ENCODE assay signal across 8 cellular contexts in the genomic region with DNA sequence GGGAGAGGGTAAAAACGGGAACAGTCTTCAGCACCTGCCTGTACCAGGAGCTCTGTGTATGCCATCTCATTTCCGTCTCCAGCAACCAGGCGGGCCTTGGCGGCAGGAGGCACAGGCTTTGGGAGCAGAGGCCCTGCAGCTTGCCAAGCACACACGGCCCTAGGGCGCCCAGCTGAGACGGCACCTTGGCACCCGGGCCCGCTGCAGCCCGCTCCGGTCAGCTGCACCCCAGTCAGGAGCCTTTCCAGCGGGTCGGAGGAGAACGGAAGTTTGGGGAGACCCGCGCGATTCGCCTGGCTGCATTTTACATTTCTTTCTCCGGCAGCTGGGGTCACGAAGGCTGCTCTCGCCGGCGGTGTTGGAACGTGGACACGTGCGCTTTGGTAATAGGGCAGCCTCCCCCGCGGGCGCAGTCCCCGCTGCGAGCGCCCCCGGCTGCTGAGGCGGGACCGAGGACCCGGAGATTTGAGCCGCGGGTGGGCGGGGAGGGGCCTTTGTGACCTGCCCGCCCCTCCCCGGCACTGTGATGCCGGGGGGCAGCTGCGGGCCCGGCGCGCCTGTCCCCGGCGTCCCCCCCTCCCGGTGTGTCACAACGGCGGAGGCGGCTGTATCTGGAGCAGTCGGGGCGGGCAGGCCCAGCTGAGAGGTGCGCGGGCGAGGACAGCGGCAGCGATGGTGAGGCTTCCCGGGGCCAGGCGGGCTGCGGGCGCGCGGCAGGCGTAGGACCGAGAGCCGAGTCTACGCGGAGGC. TPM values are rescaled to one million over a fixed set of nuclear protein-coding genes. Genes with fewer than 3 reads are reported as not detected.
DNase-seq lines count a peak whose midpoint lies in the region; ATAC-seq and TF ChIP-seq lines count a peak whose summit lies in the region.

A gene (plus strand): TSS at position 616 of the 750 bp plus-strand sequence. CDS start 57 bp downstream, at position 673.

- peaks cover 53% of the 10 kb centered on the region for H4K20me1 ChIP-seq in BLaER1

- peak in 2 of 12 donors; percentile 2 to 23 for TF ChIP-seq CTCF in heart left ventricle (IDR thresholded peaks at IDR 0.05)

- 1 to 2% (median 1%) methylated on average over 28 to 70 of the region's 70 CpGs for WGBS in heart left ventricle, 4 donors
- no CpG with 5 or more reads among the region's 70 CpGs for WGBS in trophoblast cell (ENCODE audit: extremely low coverage, insufficient coverage, insufficient read length)

- H3K9ac ChIP-seq in BLaER1 = peak within 1 kb of the TSS; percentile 74
- H3K9ac ChIP-seq in trophoblast cell (ENCODE audit: low read length) = no peak within 1 kb of the TSS

- H3K27me3 ChIP-seq in BLaER1 = peaks cover 43% of the 10 kb centered on the region
- peaks cover 0 to 39% (median 0%) of the 10 kb centered on the region in 9 donors for H3K27me3 ChIP-seq in heart left ventricle
- H3K27me3 ChIP-seq in trophoblast cell (ENCODE audit: insufficient read depth, low read length) = peaks cover 26% of the 10 kb centered on the region

- no peaks in the 10 kb centered on the region for H3K9me3 Mint-ChIP-seq in activated naive CD8-positive, alpha-beta T cell (ENCODE audit: low read depth)

- peak; percentile 14 to 43 for TF ChIP-seq POLR2A in heart left ventricle (IDR thresholded peaks at IDR 0.05)

- H3K27ac Mint-ChIP-seq in activated naive CD8-positive, alpha-beta T cell = peak within 1 kb of the TSS; percentile 7

- peak within 1 kb of the TSS; percentile 79 for H3K4me3 Mint-ChIP-seq in activated naive CD8-positive, alpha-beta T cell

- no peak within 1 kb of the TSS for H4K8ac ChIP-seq in trophoblast cell (ENCODE audit: low read depth, low read length)

- peaks cover 11% of the 10 kb centered on the region for H3K27me3 Mint-ChIP-seq in activated naive CD8-positive, alpha-beta T cell

- peak within 1 kb of the TSS; percentile 96 for H3K4me2 ChIP-seq in BLaER1
- peak within 1 kb of the TSS; percentile 61 for H3K4me2 ChIP-seq in trophoblast cell (ENCODE audit: low read length)

- peaks cover 23% of the 10 kb centered on the region for H3K4me1 Mint-ChIP-seq in activated naive CD8-positive, alpha-beta T cell (ENCODE audit: low read depth)

- H3K79me1 ChIP-seq in trophoblast cell (ENCODE audit: low read length) = no peaks in the 10 kb centered on the region

- no peak within 1 kb of the TSS for H3K14ac ChIP-seq in trophoblast cell (ENCODE audit: low read length)

- H2AK5ac ChIP-seq in trophoblast cell (ENCODE audit: low read length) = no peak within 1 kb of the TSS

- no peak within 1 kb of the TSS for H4K91ac ChIP-seq in trophoblast cell (ENCODE audit: low read depth, low read length)

- H3K4me3 ChIP-seq in BLaER1 (peak within 1 kb of the TSS; percentile 66), heart left ventricle (peak within 1 kb of the TSS; percentile 46 to 74 (median 58)), trophoblast cell (ENCODE audit: low read depth, low read length) (peak within 1 kb of the TSS; percentile 38)

- H3K79me2 ChIP-seq in trophoblast cell (ENCODE audit: control insufficient read depth, insufficient read depth, low read length, poor library complexity) = no peaks in the 10 kb centered on the region

- H3K36me3 ChIP-seq in BLaER1 = peaks cover 6% of the 10 kb centered on the region; the same call in 1 of the 2 replicates
- no peaks in the 10 kb centered on the region for H3K36me3 ChIP-seq in heart left ventricle
- no peaks in the 10 kb centered on the region for H3K36me3 ChIP-seq in trophoblast cell (ENCODE audit: control insufficient read depth in 1 of 2, insufficient read depth in 2 of 2, low read length in 2 of 2)

- no peak within 1 kb of the TSS for H2BK120ac ChIP-seq in trophoblast cell (ENCODE audit: insufficient read depth, low read length, poor library complexity)

- H2BK5ac ChIP-seq in trophoblast cell (ENCODE audit: low read depth, low read length, poor library complexity) = no peak within 1 kb of the TSS

- no peak within 1 kb of the TSS for H3K23ac ChIP-seq in trophoblast cell (ENCODE audit: low read length)

- H2AFZ ChIP-seq in trophoblast cell (ENCODE audit: insufficient read depth, low read length, poor library complexity) = no peak within 1 kb of the TSS

- H3K9me3 ChIP-seq in BLaER1 (peaks cover 37% of the 10 kb centered on the region), heart left ventricle (no peaks in the 10 kb centered on the region), trophoblast cell (ENCODE audit: insufficient read depth, low read depth, low read length) (peaks cover 6% of the 10 kb centered on the region)

- ATAC-seq in GM21619 (IDR thresholded peaks at IDR 0.05; ENCODE audit: unreplicated experiment) (peak; percentile 41), heart left ventricle (peak; percentile 42 to 72 (median 64))

- H3K4ac ChIP-seq in trophoblast cell (ENCODE audit: low read depth, low read length) = no peak within 1 kb of the TSS

- no peak within 1 kb of the TSS for H3K18ac ChIP-seq in trophoblast cell (ENCODE audit: low read length)

- H2BK12ac ChIP-seq in trophoblast cell (ENCODE audit: low read length) = no peak within 1 kb of the TSS

- H3K27ac ChIP-seq in BLaER1 = peak within 1 kb of the TSS; percentile 80
- peak within 1 kb of the TSS; percentile 69 to 97 (median 84) for H3K27ac ChIP-seq in heart left ventricle
- no peak within 1 kb of the TSS for H3K27ac ChIP-seq in trophoblast cell (ENCODE audit: low read depth, low read length)

- H4K12ac ChIP-seq in trophoblast cell (ENCODE audit: low read depth, low read length) = no peak within 1 kb of the TSS

- H3K4me1 ChIP-seq in BLaER1 = peaks cover 75% of the 10 kb centered on the region
- H3K4me1 ChIP-seq in heart left ventricle = peaks cover 0 to 53% (median 26%) of the 10 kb centered on the region in 12 donors
- peaks cover 3 to 8% of the 10 kb centered on the region in 2 experiments for H3K4me1 ChIP-seq in trophoblast cell (ENCODE audit: control insufficient read depth in 1 of 2, insufficient read depth in 2 of 2, low read length in 2 of 2)

- H3K36me3 Mint-ChIP-seq in activated naive CD8-positive, alpha-beta T cell = peaks cover 12% of the 10 kb centered on the region

- intact Hi-C loops in heart left ventricle (cut with DNase I) = no loop called here

- DNase-seq in NCI-H526 treated with DMSO at 0.1 percent for 48 hours (lab: John Stamatoyannopoulos, UW) = peak; percentile 25
- DNase-seq in heart left ventricle = peak; percentile 46 to 79 (median 61)
- DNase-seq in trophoblast cell = peak in 1 of 2 donors; percentile 38
- no peak for DNase-seq in KG1 (lab: John Stamatoyannopoulos, UW)
- no peak for DNase-seq in NCI-H187 treated with DMSO at 0.1 percent for 48 hours (lab: John Stamatoyannopoulos, UW)

RNA-seq across cellular contexts. Expression of the gene that starts here (rescaled TPM):
- total RNA-seq in heart left ventricle = 100 to 1,000 TPM in 4 of 9 donors, 10 to 100 TPM in 5; 56.3 to 183 (median 92.2) TPM
- 100 to 1,000 TPM in 1 of 2 donors, 10 to 100 TPM in 1; 44.1 to 338 TPM for polyA plus RNA-seq in heart left ventricle
- polyA plus RNA-seq in trophoblast cell (2013) = 0.74 and 0.76 TPM in 2 replicates

Comparison
In these comparisons a context has a peak if more than half of its experiments do, and no peak if none do; other contexts are left out.
1. DNase-seq: peak in NCI-H526 treated with DMSO at 0.1 percent for 48 hours (single experiment) and heart left ventricle (5 of 5); none in KG1 (single experiment) and NCI-H187 treated with DMSO at 0.1 percent for 48 hours (single experiment).
2. Peak in every context shown above with its lines, with median percentiles within 50 percentile points of each other: H3K4me3 ChIP-seq.